In the genomic region with DNA sequence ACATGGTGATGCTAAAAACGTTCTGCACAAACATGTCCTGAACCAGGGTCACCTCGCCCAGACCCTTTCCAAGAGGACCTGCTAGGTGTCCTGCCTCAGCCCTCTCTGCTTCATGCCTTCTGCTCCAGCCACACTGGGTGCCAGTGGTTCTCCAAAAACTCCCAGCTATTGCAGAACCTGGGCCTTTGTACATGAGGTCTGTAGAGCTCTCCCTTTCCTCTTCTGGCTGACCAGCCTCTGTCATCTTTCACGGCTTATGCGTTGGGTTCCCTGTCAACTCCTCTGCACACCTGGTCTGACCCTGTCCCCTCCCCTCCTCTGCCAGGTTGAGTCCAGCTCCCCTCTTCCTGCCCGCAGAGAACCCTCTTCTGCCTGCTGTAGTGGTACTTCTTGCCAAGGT, we compare ENCODE assay signal across 1 cellular context.
TF ChIP-seq lines count a peak whose summit lies in the region.

No MANE protein-coding gene starts in this region.

TF ChIP-seq in IMR-90, 13 proteins besides CTCF, POLR2A, EP300 and RAD21 (continued from another document):
- TF ChIP-seq CHD1 (IDR thresholded peaks at IDR 0.05; ENCODE audit: low read depth, low read length) = no peak
- no peak for TF ChIP-seq MAZ (IDR thresholded peaks at IDR 0.05; ENCODE audit: borderline replicate concordance, low read depth, low read length)
